ENCODE assay signal across 8 cellular contexts in the genomic region with DNA sequence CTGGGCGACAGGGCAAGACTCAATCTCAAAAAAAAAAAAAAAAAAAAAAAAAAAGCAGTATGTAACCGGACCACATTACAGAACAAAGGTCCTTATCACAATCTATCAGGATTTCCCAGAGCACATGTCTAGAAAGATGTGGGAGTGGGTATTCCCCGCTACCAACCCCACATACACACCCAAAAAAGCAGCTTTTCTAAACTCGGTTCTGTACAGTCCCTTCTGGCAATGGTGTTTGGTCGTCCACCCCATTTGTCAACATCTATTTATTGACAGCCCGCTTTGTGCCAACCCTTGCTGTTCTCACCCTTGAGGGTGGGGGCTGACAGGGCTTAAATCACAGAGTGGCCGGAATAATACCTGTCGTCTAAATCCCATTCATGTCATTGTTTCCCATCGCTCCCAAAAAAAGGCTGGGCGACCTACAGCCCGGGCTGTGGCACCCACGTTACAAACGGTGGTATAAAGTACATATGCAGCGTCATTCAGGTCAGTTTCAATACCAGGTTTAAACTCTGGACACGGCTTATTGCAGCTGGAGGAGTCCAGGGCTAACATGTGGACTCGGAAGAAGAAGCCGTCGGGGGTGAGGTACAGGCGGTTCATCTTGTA. TPM values are rescaled to one million over a fixed set of nuclear protein-coding genes. Genes with fewer than 3 reads are reported as not detected.
DNase-seq lines count a peak whose midpoint lies in the region; ATAC-seq, FAIRE-seq and TF ChIP-seq lines count a peak whose summit lies in the region.

No MANE protein-coding gene starts in this region.

- POLR2A ChIA-PET in CD4-positive, alpha-beta T cell (lab: Charles Lee) = no interaction called here

- CTCF ChIA-PET in CD4-positive, alpha-beta T cell (lab: Charles Lee) = interaction anchor here (0.7 to 0.9 kb wide), 2 partner anchors 27 to 487 kb away, joined by 3 read pairs; no protein-coding TSS in a partner anchor

- H3K4me3 ChIP-seq in adipocyte (ENCODE audit: low read length) (peak overlapping the region; percentile 93), kidney (ENCODE audit: low read length in 2 of 2) (peak overlapping the region; percentile 78 to 85)

- no peak for TF ChIP-seq CTCF in CD4-positive, alpha-beta T cell (IDR thresholded peaks at IDR 0.05)
- no peak for TF ChIP-seq CTCF in kidney (IDR thresholded peaks at IDR 0.05; ENCODE audit: borderline replicate concordance, extremely low read depth, insufficient read depth)

- H3K27ac Mint-ChIP-seq in CD4-positive, alpha-beta T cell = peak overlapping the region; percentile 60
- peak overlapping the region; percentile 92 to 93 for H3K27ac Mint-ChIP-seq in stimulated activated naive CD8-positive, alpha-beta T cell treated with anti-CD3 and anti-CD28 coated beads, Interleukin-15, amount 100 ng/mL, for 72 hours

- no peak for ATAC-seq in CD4-positive, alpha-beta T cell (ENCODE audit: poor library complexity)
- ATAC-seq in HG03025 (IDR thresholded peaks at IDR 0.05; ENCODE audit: low FRiP score, unreplicated experiment) = peak; percentile 5
- no peak for ATAC-seq in stimulated activated naive CD8-positive, alpha-beta T cell treated with anti-CD3 and anti-CD28 coated beads, Interleukin-15, amount 100 ng/mL, for 72 hours
- ATAC-seq in HG02981 (IDR thresholded peaks at IDR 0.05; ENCODE audit: unreplicated experiment) = no peak

- DNase-seq in CD4-positive, alpha-beta T cell = no peak
- DNase-seq in adipocyte (ENCODE audit: low read depth) (no peak), kidney (no peak), NCI-H2196 (lab: John Stamatoyannopoulos, UW; ENCODE audit: unreplicated experiment) (no peak), AML-193 (lab: John Stamatoyannopoulos, UW) (no peak)
- no peak for DNase-seq in stimulated activated naive CD8-positive, alpha-beta T cell treated with anti-CD3 and anti-CD28 coated beads, Interleukin-15, amount 100 ng/mL, for 72 hours

- no peak for FAIRE-seq in kidney (lab: Jason Lieb, UNC)

- H3K4me3 Mint-ChIP-seq in CD4-positive, alpha-beta T cell = peak overlapping the region; percentile 89
- peak overlapping the region; percentile 89 to 95 for H3K4me3 Mint-ChIP-seq in stimulated activated naive CD8-positive, alpha-beta T cell treated with anti-CD3 and anti-CD28 coated beads, Interleukin-15, amount 100 ng/mL, for 72 hours

- H3K4me1 Mint-ChIP-seq in CD4-positive, alpha-beta T cell (ENCODE audit: low read depth) = peaks cover 32% of the 10 kb centered on the region
- peaks cover 43% of the 10 kb centered on the region for H3K4me1 Mint-ChIP-seq in stimulated activated naive CD8-positive, alpha-beta T cell treated with anti-CD3 and anti-CD28 coated beads, Interleukin-15, amount 100 ng/mL, for 72 hours

- no peaks in the 10 kb centered on the region for H3K9me3 Mint-ChIP-seq in CD4-positive, alpha-beta T cell
- no peaks in the 10 kb centered on the region for H3K9me3 Mint-ChIP-seq in stimulated activated naive CD8-positive, alpha-beta T cell treated with anti-CD3 and anti-CD28 coated beads, Interleukin-15, amount 100 ng/mL, for 72 hours

- H3K27me3 ChIP-seq in CD4-positive, alpha-beta T cell (ENCODE audit: control insufficient read depth, insufficient read depth, low read length) = peaks cover 14% of the 10 kb centered on the region
- no peaks in the 10 kb centered on the region for H3K27me3 ChIP-seq in adipocyte (replicated peaks; ENCODE audit: control insufficient read depth, insufficient read depth, low read length)

- H3K9ac ChIP-seq in adipocyte (ENCODE audit: low read length) (peak overlapping the region; percentile 91), kidney (ENCODE audit: low read length in 2 of 2) (peak overlapping the region; percentile 65 to 76)

- intact Hi-C loops in CD4-positive, alpha-beta T cell (cut with DNase I, micrococcal nuclease) = loop anchor here in 1 of 2 experiments (5.0 kb wide), 2 partner anchors 40 to 1335 kb away; a partner anchor contains a TSS
- intact Hi-C loops in kidney (cut with DNase I) = no loop called here

- no peaks in the 10 kb centered on the region for H3K9me3 ChIP-seq in CD4-positive, alpha-beta T cell (ENCODE audit: control insufficient read depth, low read length)
- H3K9me3 ChIP-seq in adipocyte (ENCODE audit: control insufficient read depth, low read length) = no peaks in the 10 kb centered on the region
- H3K9me3 ChIP-seq in kidney (ENCODE audit: control insufficient read depth in 1 of 2, low read length in 2 of 2) = no peaks in the 10 kb centered on the region

- peaks cover 14% of the 10 kb centered on the region for H3K27me3 Mint-ChIP-seq in CD4-positive, alpha-beta T cell
- H3K27me3 Mint-ChIP-seq in stimulated activated naive CD8-positive, alpha-beta T cell treated with anti-CD3 and anti-CD28 coated beads, Interleukin-15, amount 100 ng/mL, for 72 hours = peaks cover 32% of the 10 kb centered on the region

- H3K27ac ChIP-seq in CD4-positive, alpha-beta T cell (ENCODE audit: low read depth, low read length) = no peak overlapping the region
- H3K27ac ChIP-seq in kidney (ENCODE audit: low read depth in 2 of 2, low read length in 2 of 2) = peak overlapping the region; percentile 89 to 91

- H3K36me3 ChIP-seq in adipocyte (ENCODE audit: control insufficient read depth, insufficient read depth, low read length, severe bottlenecking) (no peaks in the 10 kb centered on the region), kidney (ENCODE audit: control insufficient read depth in 1 of 2, insufficient read depth in 2 of 2, low read length in 2 of 2) (no peaks in the 10 kb centered on the region)

- H3K36me3 Mint-ChIP-seq in CD4-positive, alpha-beta T cell (ENCODE audit: low read depth) = peaks cover 12% of the 10 kb centered on the region

- H3K4me1 ChIP-seq in adipocyte (ENCODE audit: control insufficient read depth, insufficient read depth, low read length) = peaks cover 24% of the 10 kb centered on the region
- H3K4me1 ChIP-seq in kidney (ENCODE audit: control insufficient read depth in 1 of 2, insufficient read depth in 1 of 2, low read depth in 1 of 2, low read length in 2 of 2) = peaks cover 5 to 6% of the 10 kb centered on the region in 2 donors

RNA-seq across cellular contexts. Expression of a gene that starts 3.6 kb away (rescaled TPM):
- total RNA-seq in CD4-positive, alpha-beta T cell = under 1 TPM; 0.22 to 0.31 TPM
- total RNA-seq in kidney = 11.1 TPM
- polyA plus RNA-seq in kidney (ENCODE audit: insufficient read depth, low read depth, low replicate concordance) = 10.0 TPM

RNA-seq across cellular contexts. Expression of a gene that starts 42.9 kb away (rescaled TPM):
- total RNA-seq in CD4-positive, alpha-beta T cell = 10 to 100 TPM; 64.4 to 65.9 TPM
- 27.4 TPM for total RNA-seq in kidney
- polyA plus RNA-seq in kidney (ENCODE audit: insufficient read depth, low read depth, low replicate concordance) = 23.3 TPM
